Comparison of ENCODE assay signal across 20 cellular contexts in genomic region chr7:80783177-80783687, GRCh38.
DNase-seq lines count a peak whose midpoint lies in the region; ATAC-seq, FAIRE-seq and TF ChIP-seq lines count a peak whose summit lies in the region.
"Had no signal": no experiment of that assay in that cellular context is flagged by ENCODE, and none has a peak within 500 bp of the region (broad histone marks: within the 10 kb centered on the region; RNA-seq: fewer than 3 reads in every experiment).

No MANE protein-coding gene starts in this region.

- H4K20me1 ChIP-seq in PC-3 (ENCODE audit: low read length), result no peaks in the 10 kb centered on the region

- H3K9ac ChIP-seq in PC-3 (ENCODE audit: low read length), result no peak overlapping the region
- H3K9ac ChIP-seq in kidney (ENCODE audit: low read length in 2 of 2), result no peak overlapping the region

- H3K4me3 ChIP-seq in PC-3 (ENCODE audit: low read length), result no peak overlapping the region
- H3K4me3 ChIP-seq in coronary artery, result peak overlapping the region; percentile 9
- no peak overlapping the region for H3K4me3 ChIP-seq in transverse colon
- no peak overlapping the region for H3K4me3 ChIP-seq in kidney (ENCODE audit: low read length in 2 of 2)
- no peak overlapping the region for H3K4me3 ChIP-seq in lower leg skin (ENCODE audit: low read depth, poor library complexity, severe bottlenecking)
- H3K4me3 ChIP-seq: K562, lower lobe of right lung, SJCRH30 had no signal

- FAIRE-seq in kidney (lab: Jason Lieb, UNC), result no peak
- FAIRE-seq: bronchial epithelial cell, K562 had no signal

- no peaks in the 10 kb centered on the region for H3K27me3 Mint-ChIP-seq in nephron progenitor cell (ENCODE audit: low read depth, poor library complexity)

- no peak for TF ChIP-seq CTCF in PC-3 (conservative IDR thresholded peaks at IDR 0.05; ENCODE audit: low read depth, low read length)
- TF ChIP-seq CTCF in coronary artery (IDR thresholded peaks at IDR 0.05), result no peak
- TF ChIP-seq CTCF in nephron progenitor cell (IDR thresholded peaks at IDR 0.05), result no peak
- TF ChIP-seq CTCF in transverse colon (IDR thresholded peaks at IDR 0.05), result no peak
- no peak for TF ChIP-seq CTCF in kidney (IDR thresholded peaks at IDR 0.05; ENCODE audit: borderline replicate concordance, extremely low read depth, insufficient read depth)
- TF ChIP-seq CTCF in lower leg skin (IDR thresholded peaks at IDR 0.05), result no peak

- H3K79me2 ChIP-seq in PC-3 (ENCODE audit: low read length), result no peaks in the 10 kb centered on the region

- peak overlapping the region; percentile 53; the same call in 1 of the 2 replicates for H3K4me2 ChIP-seq in PC-3 (ENCODE audit: low read length)

- H3K4me1 ChIP-seq in PC-3 (ENCODE audit: insufficient read depth, low read length), result peaks cover 56% of the 10 kb centered on the region
- H3K4me1 ChIP-seq in transverse colon, result peaks cover 0 to 17% (median 5%) of the 10 kb centered on the region in 4 donors
- H3K4me1 ChIP-seq in kidney (ENCODE audit: control insufficient read depth in 1 of 2, insufficient read depth in 1 of 2, low read depth in 1 of 2, low read length in 2 of 2), result peaks cover 0 to 2% of the 10 kb centered on the region in 2 donors

- H3K27ac ChIP-seq in PC-3 (ENCODE audit: low read length) (peak overlapping the region; percentile 64), coronary artery (peak overlapping the region; percentile 62 to 69), transverse colon (peak overlapping the region; percentile 4 to 64 (median 20)), kidney (ENCODE audit: low read depth in 2 of 2, low read length in 2 of 2) (no peak overlapping the region)
- H3K27ac ChIP-seq: lower lobe of right lung, SJCRH30 had no signal

- in situ Hi-C loops in transverse colon (cut with MboI; ENCODE audit: low pct_ligation_motif_present in 1 of 4, low pct_unique_long_range_greater_than_20kb in 1 of 4, low sequenced_read_pairs in 3 of 4), result no loop called here

- no TSS peak for BruUV-seq in PC-3 (replicated peaks; lab: Mats Ljungman, UMichigan)

- H3K36me3 Mint-ChIP-seq in nephron progenitor cell (ENCODE audit: low read depth), result peaks cover 62% of the 10 kb centered on the region
- H3K36me3 Mint-ChIP-seq: activated naive CD4-positive, alpha-beta T cell treated with anti-CD3 and anti-CD28 coated beads, Interleukin-2, amount 50 U/mL, for 72 hours had no signal

- intact Hi-C loops in PC-3 (cut with micrococcal nuclease), result loop anchor here (5.0 kb wide), 2 partner anchors 86 to 119 kb away; no protein-coding TSS in a partner anchor
- intact Hi-C loops in transverse colon (cut with DNase I; ENCODE audit: low total_unique reads), result no loop called here
- intact Hi-C loops in kidney (cut with DNase I), result no loop called here
- intact Hi-C loops in lower leg skin (cut with DNase I; ENCODE audit: low total_unique reads), result no loop called here

- H3K4me1 Mint-ChIP-seq in nephron progenitor cell, result peaks cover 28% of the 10 kb centered on the region

- POLR2A ChIA-PET in PC-3 (lab: Charles Lee; ENCODE audit: unreplicated experiment), result no interaction called here

- CTCF ChIA-PET in PC-3 (lab: Charles Lee), result no interaction called here

- WGBS in transverse colon (ENCODE audit: low coverage in 1 of 2), 2 donors, result 80 to 89% methylated on average over 6 of the region's 6 CpGs
- 65 to 70% methylated on average over 6 of the region's 6 CpGs for WGBS in lower leg skin, 2 donors

- no peak for ATAC-seq in PC-3
- no peak for ATAC-seq in HG03378 (IDR thresholded peaks at IDR 0.05; ENCODE audit: unreplicated experiment)
- ATAC-seq: activated CD8-positive, alpha-beta T cell treated with anti-CD3 and anti-CD28 coated beads, Interleukin-2, amount 10 ng/mL, durations not matched to agents 7 days and 5 days; activated naive CD4-positive, alpha-beta T cell treated with anti-CD3 and anti-CD28 coated beads, Interleukin-2, amount 50 U/mL, for 72 hours; activated T-cell treated with anti-CD3 and anti-CD28 coated beads, Interleukin-2, amount 50 U/mL, for 4 hours; K562; lower lobe of right lung; stimulated activated naive CD8-positive, alpha-beta T cell treated with anti-CD3 and anti-CD28 coated beads, Interleukin-15, Interleukin-2, amounts not matched to agents 100 U/mL and 50 U/mL, for 24 hours had no signal

- no peak for TF ChIP-seq EP300 in transverse colon (IDR thresholded peaks at IDR 0.05; ENCODE audit: low read depth)

- no peaks in the 10 kb centered on the region for H3K9me2 ChIP-seq in PC-3 (replicated peaks; ENCODE audit: low read length)

- peak overlapping the region; percentile 37 for H3K27ac Mint-ChIP-seq in nephron progenitor cell
- H3K27ac Mint-ChIP-seq: activated CD8-positive, alpha-beta T cell treated with anti-CD3 and anti-CD28 coated beads, Interleukin-2, amount 10 ng/mL, durations not matched to agents 7 days and 5 days; activated naive CD4-positive, alpha-beta T cell treated with anti-CD3 and anti-CD28 coated beads, Interleukin-2, amount 50 U/mL, for 72 hours; T-helper 2 cell treated with Interferon-gamma antibody and Interleukin-4, amounts not matched to agents 5 μg/mL and 100 μg/mL, for 36 hours had no signal

- no peaks in the 10 kb centered on the region for H3K27me3 ChIP-seq in PC-3 (ENCODE audit: low read length)
- H3K27me3 ChIP-seq in transverse colon, result no peaks in the 10 kb centered on the region
- H3K27me3 ChIP-seq: SJCRH30 had no signal

- H3K9me3 ChIP-seq in PC-3 (ENCODE audit: low read length) (no peaks in the 10 kb centered on the region), transverse colon (no peaks in the 10 kb centered on the region), kidney (ENCODE audit: control insufficient read depth in 1 of 2, low read length in 2 of 2) (no peaks in the 10 kb centered on the region)
- H3K9me3 ChIP-seq: lower lobe of right lung, SJCRH30 had no signal

- no peak for DNase-seq in PC-3
- DNase-seq in coronary artery (ENCODE audit: low spot score), result no peak
- DNase-seq in nephron progenitor cell, result no peak
- no peak for DNase-seq in transverse colon
- no peak for DNase-seq in kidney
- DNase-seq in lower leg skin (ENCODE audit: low spot score in 2 of 2), result no peak
- DNase-seq: activated CD8-positive, alpha-beta T cell treated with anti-CD3 and anti-CD28 coated beads, Interleukin-2, amount 10 ng/mL, durations not matched to agents 7 days and 5 days; activated T-cell treated with anti-CD3 and anti-CD28 coated beads, Interleukin-2, amount 50 U/mL, for 4 hours; AML-193; glutamatergic neuron; lower lobe of right lung; NCI-H2081; NCI-H510A; SJCRH30; stimulated activated naive CD8-positive, alpha-beta T cell treated with anti-CD3 and anti-CD28 coated beads, Interleukin-15, Interleukin-2, amounts not matched to agents 100 U/mL and 50 U/mL, for 24 hours had no signal

- H3K9me3 Mint-ChIP-seq in nephron progenitor cell, result no peaks in the 10 kb centered on the region
- H3K9me3 Mint-ChIP-seq: T-helper 2 cell treated with Interferon-gamma antibody and Interleukin-4, amounts not matched to agents 5 μg/mL and 100 μg/mL, for 36 hours had no signal

- TF ChIP-seq POLR2A in transverse colon (IDR thresholded peaks at IDR 0.05) (no peak), lower leg skin (IDR thresholded peaks at IDR 0.05) (no peak)

- peaks cover 7% of the 10 kb centered on the region; the same call in 1 of the 2 replicates for H3K36me3 ChIP-seq in PC-3 (ENCODE audit: low read depth, low read length)
- H3K36me3 ChIP-seq in transverse colon, result no peaks in the 10 kb centered on the region
- H3K36me3 ChIP-seq in kidney (ENCODE audit: control insufficient read depth in 1 of 2, insufficient read depth in 2 of 2, low read length in 2 of 2), result no peaks in the 10 kb centered on the region
- H3K36me3 ChIP-seq: lower lobe of right lung had no signal

- no peak overlapping the region for H3K4me3 Mint-ChIP-seq in nephron progenitor cell
- H3K4me3 Mint-ChIP-seq: activated CD8-positive, alpha-beta T cell treated with anti-CD3 and anti-CD28 coated beads, Interleukin-2, amount 10 ng/mL, durations not matched to agents 7 days and 5 days; activated T-cell treated with anti-CD3 and anti-CD28 coated beads, Interleukin-2, amount 50 U/mL, for 4 hours; T-helper 2 cell treated with Interferon-gamma antibody and Interleukin-4, amounts not matched to agents 5 μg/mL and 100 μg/mL, for 36 hours had no signal

- H3F3A ChIP-seq in PC-3 (ENCODE audit: low read length, unreplicated experiment), result no peaks in the 10 kb centered on the region

- no peak overlapping the region for H2AFZ ChIP-seq in PC-3 (ENCODE audit: low read length)

Comparison
In these comparisons a context has a peak if more than half of its experiments do, and no peak if none do; other contexts are left out.
1. H3K27ac ChIP-seq: peak in PC-3 (single experiment), coronary artery (2 of 2) and transverse colon (4 of 4); none in kidney (0 of 2).